12 cellular contexts compared by ENCODE assay signal in genomic region chr4:76989391-76990061, GRCh38. TPM values are rescaled to one million over a fixed set of nuclear protein-coding genes. Genes with fewer than 3 reads are reported as not detected.
DNase-seq lines count a peak whose midpoint lies in the region; ATAC-seq, FAIRE-seq and TF ChIP-seq lines count a peak whose summit lies in the region.
"Had no signal": no experiment of that assay in that cellular context is flagged by ENCODE, and none has a peak within 500 bp of the region (broad histone marks: within the 10 kb centered on the region; RNA-seq: fewer than 3 reads in every experiment).

No MANE protein-coding gene starts in this region.

- peak overlapping the region; percentile 69; the same call in 1 of the 2 replicates for H3K4me3 ChIP-seq in GM23248
- no peak overlapping the region for H3K4me3 ChIP-seq in astrocyte (ENCODE audit: insufficient read depth, low read depth, low read length)
- no peak overlapping the region for H3K4me3 ChIP-seq in uterus
- H3K4me3 ChIP-seq: adrenal gland had no signal

- H2AFZ ChIP-seq in GM23248, result no peak overlapping the region
- no peak overlapping the region for H2AFZ ChIP-seq in astrocyte (ENCODE audit: low read depth, low read length)

- H3K27ac Mint-ChIP-seq in activated CD8-positive, alpha-beta T cell treated with anti-CD3 and anti-CD28 coated beads for 36 hours, result peak overlapping the region; percentile 63
- H3K27ac Mint-ChIP-seq in astrocyte (ENCODE audit: unreplicated experiment), result peak overlapping the region; percentile 90

- intact Hi-C loops in activated CD8-positive, alpha-beta T cell treated with anti-CD3 and anti-CD28 coated beads for 36 hours (cut with micrococcal nuclease), result loop anchor here (2.0 kb wide), 1 partner anchor 41 kb away; the partner anchor contains the start of gene SEPTIN11
- intact Hi-C loops in Right ventricle myocardium inferior (cut with DNase I), result loop anchor here (5.0 kb wide), 1 partner anchor 37 kb away; no protein-coding TSS in a partner anchor
- intact Hi-C loops in uterus (cut with DNase I; ENCODE audit: low total_unique reads), result no loop called here

- H3K4me1 Mint-ChIP-seq in activated CD8-positive, alpha-beta T cell treated with anti-CD3 and anti-CD28 coated beads for 36 hours (ENCODE audit: low read depth), result peaks cover 84% of the 10 kb centered on the region
- H3K4me1 Mint-ChIP-seq in astrocyte (ENCODE audit: low read depth, unreplicated experiment), result peaks cover 87% of the 10 kb centered on the region

- 96 to 97% methylated on average over 13 of the region's 13 CpGs for WGBS in GM23248 (ENCODE audit: low coverage in 1 of 2, low lambda C conversion rate in 2 of 2, missing lambda C conversion rate in 2 of 2), 2 experiments

- H3K27me3 Mint-ChIP-seq in activated CD8-positive, alpha-beta T cell treated with anti-CD3 and anti-CD28 coated beads for 36 hours, result no peaks in the 10 kb centered on the region
- no peaks in the 10 kb centered on the region for H3K27me3 Mint-ChIP-seq in astrocyte (ENCODE audit: low read depth, unreplicated experiment)

- no peaks in the 10 kb centered on the region for H4K20me1 ChIP-seq in GM23248 (ENCODE audit: insufficient read depth)
- no peaks in the 10 kb centered on the region for H4K20me1 ChIP-seq in astrocyte (ENCODE audit: insufficient read depth, low read length)

- peaks cover 7% of the 10 kb centered on the region for H3K9me3 Mint-ChIP-seq in activated CD8-positive, alpha-beta T cell treated with anti-CD3 and anti-CD28 coated beads for 36 hours
- peaks cover 2% of the 10 kb centered on the region for H3K9me3 Mint-ChIP-seq in astrocyte (ENCODE audit: unreplicated experiment)

- H3F3A ChIP-seq in GM23248 (ENCODE audit: insufficient read depth), result peaks cover 88% of the 10 kb centered on the region

- H3K27me3 ChIP-seq in GM23248 (replicated peaks; ENCODE audit: insufficient read depth) (no peaks in the 10 kb centered on the region), astrocyte (ENCODE audit: insufficient read depth, low read length) (no peaks in the 10 kb centered on the region), uterus (no peaks in the 10 kb centered on the region)
- H3K27me3 ChIP-seq: adrenal gland had no signal

- H3K9ac ChIP-seq in GM23248, result no peak overlapping the region; the same call in 1 of the 2 replicates
- H3K9ac ChIP-seq in astrocyte (ENCODE audit: low read length), result no peak overlapping the region

- no peak for DNase-seq in GM23248
- DNase-seq in activated CD8-positive, alpha-beta T cell treated with anti-CD3 and anti-CD28 coated beads for 36 hours, result peak; percentile 85
- DNase-seq in astrocyte (ENCODE audit: low read depth), result no peak
- peak; percentile 18 for DNase-seq in stimulated activated CD4-positive, alpha-beta T cell treated with anti-CD3 and anti-CD28 coated beads, Interleukin-2, amount 100 ng/mL, for 4 hours (ENCODE audit: low read depth)
- no peak for DNase-seq in ecto neural progenitor cell (ENCODE audit: low spot score)
- no peak for DNase-seq in Right ventricle myocardium inferior (ENCODE audit: missing footprints)
- DNase-seq in foreskin melanocyte, result no peak
- DNase-seq in uterus, result no peak
- DNase-seq: adrenal gland, NCI-H1105 treated with DMSO at 0.1 percent for 48 hours had no signal

- no peaks in the 10 kb centered on the region for H3K9me2 ChIP-seq in GM23248 (ENCODE audit: insufficient read depth)

- H3K36me3 Mint-ChIP-seq in activated CD8-positive, alpha-beta T cell treated with anti-CD3 and anti-CD28 coated beads for 36 hours (ENCODE audit: low read depth), result peaks cover 9% of the 10 kb centered on the region
- peaks cover 15% of the 10 kb centered on the region for H3K36me3 Mint-ChIP-seq in astrocyte (ENCODE audit: low read depth, unreplicated experiment)

- no peak for TF ChIP-seq CTCF in activated CD8-positive, alpha-beta T cell treated with anti-CD3 and anti-CD28 coated beads for 36 hours (IDR thresholded peaks at IDR 0.05)
- no peak for TF ChIP-seq CTCF in astrocyte (IDR thresholded peaks at IDR 0.05; ENCODE audit: insufficient read depth, low read depth, low read length)
- TF ChIP-seq CTCF in uterus (IDR thresholded peaks at IDR 0.05), result no peak

- peak overlapping the region; percentile 51 for H3K4me3 Mint-ChIP-seq in activated CD8-positive, alpha-beta T cell treated with anti-CD3 and anti-CD28 coated beads for 36 hours
- no peak overlapping the region for H3K4me3 Mint-ChIP-seq in astrocyte (ENCODE audit: unreplicated experiment)

- H3K27ac ChIP-seq in GM23248 (peak overlapping the region; percentile 97), astrocyte (ENCODE audit: low read depth, low read length) (peak overlapping the region; percentile 98), uterus (no peak overlapping the region)
- H3K27ac ChIP-seq: adrenal gland had no signal

- no peak for TF ChIP-seq POLR2A in uterus (IDR thresholded peaks at IDR 0.05)

- in situ Hi-C loops in GM23248 (cut with MboI), result no loop called here

- H3K36me3 ChIP-seq in GM23248 (ENCODE audit: low read depth) (peaks cover 12% of the 10 kb centered on the region; the same call in 1 of the 2 replicates), astrocyte (ENCODE audit: insufficient read depth, low read length) (no peaks in the 10 kb centered on the region), uterus (no peaks in the 10 kb centered on the region)
- H3K36me3 ChIP-seq: adrenal gland had no signal

- CTCF ChIA-PET in activated CD8-positive, alpha-beta T cell treated with anti-CD3 and anti-CD28 coated beads for 36 hours (lab: Charles Lee), result interaction anchor here (1.1 kb wide), 2 partner anchors 17 to 56 kb away, joined by 3 to 5 read pairs; no protein-coding TSS in a partner anchor

- peaks cover 88% of the 10 kb centered on the region for H3K79me2 ChIP-seq in GM23248 (ENCODE audit: insufficient read depth)
- H3K79me2 ChIP-seq in astrocyte (ENCODE audit: insufficient read depth, low read length), result peaks cover 81% of the 10 kb centered on the region

- no peaks in the 10 kb centered on the region for H3K9me3 ChIP-seq in GM23248 (ENCODE audit: low read depth)
- H3K9me3 ChIP-seq in astrocyte (ENCODE audit: insufficient read depth, low read depth, low read length), result peaks cover 3% of the 10 kb centered on the region
- H3K9me3 ChIP-seq in uterus, result no peaks in the 10 kb centered on the region
- H3K9me3 ChIP-seq: adrenal gland had no signal

- peaks cover 87% of the 10 kb centered on the region for H3K4me1 ChIP-seq in GM23248 (ENCODE audit: insufficient read depth)
- peaks cover 52% of the 10 kb centered on the region for H3K4me1 ChIP-seq in astrocyte (ENCODE audit: insufficient read depth, low read length)
- no peaks in the 10 kb centered on the region for H3K4me1 ChIP-seq in uterus

- H3K4me2 ChIP-seq in GM23248 (ENCODE audit: unreplicated experiment), result peak overlapping the region; percentile 88
- no peak overlapping the region for H3K4me2 ChIP-seq in astrocyte (ENCODE audit: low read length)

- POLR2A ChIA-PET in activated CD8-positive, alpha-beta T cell treated with anti-CD3 and anti-CD28 coated beads for 36 hours (lab: Charles Lee), result interaction anchor here (1.0 to 1.2 kb wide), 4 partner anchors 39 to 56 kb away, joined by 3 to 5 read pairs (median 3); partner anchors contain the start of gene SEPTIN11

- FAIRE-seq in astrocyte (lab: Jason Lieb, UNC), result no peak

- ATAC-seq in activated CD8-positive, alpha-beta T cell treated with anti-CD3 and anti-CD28 coated beads for 36 hours, result peak; percentile 50
- no peak for ATAC-seq in Right ventricle myocardium inferior
- ATAC-seq: left lobe of liver, sciatic nerve had no signal

RNA-seq across cellular contexts. Expression of gene SEPTIN11, which starts 40.0 kb away (rescaled TPM):
- 640 and 867 TPM in 2 replicates for total RNA-seq in GM23248 (2014; rRNA removed; shearing (Covaris generic))
- 478 and 488 TPM in 2 replicates for polyA plus RNA-seq in GM23248 (2016; fragmentation: Nextera tagmentation; extraction: Ambion mirVana)
- total RNA-seq in activated CD8-positive, alpha-beta T cell treated with anti-CD3 and anti-CD28 coated beads for 36 hours, result 10 to 100 TPM; 38.6 to 43.3 TPM
- 621 and 623 TPM in 2 replicates for total RNA-seq in astrocyte
- 32.9 TPM for total RNA-seq in Right ventricle myocardium inferior
- 100 to 1,000 TPM in 1 of 4 donors, 10 to 100 TPM in 3; 49.4 to 317 (median 88.1) TPM for total RNA-seq in uterus

Comparison
In these comparisons a context has a peak if more than half of its experiments do, and no peak if none do; other contexts are left out.
1. DNase-seq: peak in activated CD8-positive, alpha-beta T cell treated with anti-CD3 and anti-CD28 coated beads for 36 hours (single experiment) and stimulated activated CD4-positive, alpha-beta T cell treated with anti-CD3 and anti-CD28 coated beads, Interleukin-2, amount 100 ng/mL, for 4 hours (single experiment); none in GM23248 (single experiment), astrocyte (single experiment), ecto neural progenitor cell (single experiment), Right ventricle myocardium inferior (single experiment), foreskin melanocyte (single experiment) and uterus (0 of 2).
2. H3K27ac ChIP-seq: peak in GM23248 (single experiment) and astrocyte (single experiment); none in uterus (0 of 2).